ENCODE assay signal across 15 cellular contexts in genomic region chr1:164310166-164310565, GRCh38.
"Had no signal": no experiment of that assay in that cellular context is flagged by ENCODE, and none has a peak within 500 bp of the region (broad histone marks: within the 10 kb centered on the region; RNA-seq: fewer than 3 reads in every experiment).

No MANE protein-coding gene starts in this region.

- ATAC-seq: esophagus mucosa; left ventricle myocardium superior; natural killer cell treated with Interleukin-12 subunit alpha and Interleukin-12 subunit beta and Interleukin-15 and Interleukin-18, amount 100 ng/mL, for 72 hours; psoas muscle; right lobe of liver; T-helper 17 cell had no signal

- H3K9me3 ChIP-seq: psoas muscle, right lobe of liver, upper lobe of left lung had no signal

- H3K4me1 ChIP-seq: psoas muscle, right lobe of liver, upper lobe of left lung had no signal

- H3K36me3 ChIP-seq: right lobe of liver, upper lobe of left lung had no signal

- H3K27me3 Mint-ChIP-seq: activated B cell treated with CpG ODN at 0.5 μM for 24 hours; activated CD4-positive, alpha-beta T cell treated with anti-CD3 and anti-CD28 coated beads, Interleukin-2, amount 10 ng/mL, durations not matched to agents 7 days and 5 days; T-helper 17 cell had no signal

- H3K9me3 Mint-ChIP-seq: activated B cell treated with CpG ODN at 0.5 μM for 24 hours; natural killer cell treated with Interleukin-12 subunit alpha and Interleukin-12 subunit beta and Interleukin-15 and Interleukin-18, amount 100 ng/mL, for 72 hours had no signal

- H3K27ac Mint-ChIP-seq: activated B cell treated with CpG ODN at 0.5 μM for 24 hours; activated CD4-positive, alpha-beta T cell treated with anti-CD3 and anti-CD28 coated beads, Interleukin-2, amount 10 ng/mL, durations not matched to agents 7 days and 5 days; natural killer cell treated with Interleukin-12 subunit alpha and Interleukin-12 subunit beta and Interleukin-15 and Interleukin-18, amount 100 ng/mL, for 72 hours; T-helper 17 cell had no signal

- H3K27me3 ChIP-seq: right lobe of liver, upper lobe of left lung had no signal

- H3K27ac ChIP-seq: psoas muscle, right lobe of liver, upper lobe of left lung had no signal

- DNase-seq: activated B cell treated with CpG ODN at 0.5 μM for 24 hours; activated CD4-positive, alpha-beta T cell treated with anti-CD3 and anti-CD28 coated beads, Interleukin-2, amount 10 ng/mL, durations not matched to agents 7 days and 5 days; activated naive CD4-positive, alpha-beta T cell treated with anti-CD3 and anti-CD28 coated beads, Interleukin-2, amount 50 U/mL, for 16 hours; activated T-cell treated with anti-CD3 and anti-CD28 coated beads, Interleukin-2, amount 50 U/mL, for 1 hour; amniotic stem cell; left ventricle myocardium superior; mesenchymal stem cell; occipital lobe; psoas muscle; right lobe of liver; stimulated activated naive CD4-positive, alpha-beta T cell treated with Interleukin-2 at 50 U/mL for 16 hours; T-helper 17 cell; upper lobe of left lung had no signal

- H3K4me3 ChIP-seq: psoas muscle, right lobe of liver, upper lobe of left lung had no signal

- H3K4me3 Mint-ChIP-seq: activated B cell treated with CpG ODN at 0.5 μM for 24 hours; activated CD4-positive, alpha-beta T cell treated with anti-CD3 and anti-CD28 coated beads, Interleukin-2, amount 10 ng/mL, durations not matched to agents 7 days and 5 days; natural killer cell treated with Interleukin-12 subunit alpha and Interleukin-12 subunit beta and Interleukin-15 and Interleukin-18, amount 100 ng/mL, for 72 hours; T-helper 17 cell had no signal

- H3K36me3 Mint-ChIP-seq: natural killer cell treated with Interleukin-12 subunit alpha and Interleukin-12 subunit beta and Interleukin-15 and Interleukin-18, amount 100 ng/mL, for 72 hours had no signal

- H3K4me1 Mint-ChIP-seq: activated B cell treated with CpG ODN at 0.5 μM for 24 hours; activated CD4-positive, alpha-beta T cell treated with anti-CD3 and anti-CD28 coated beads, Interleukin-2, amount 10 ng/mL, durations not matched to agents 7 days and 5 days; T-helper 17 cell had no signal
